6 cellular contexts compared by ENCODE assay signal in genomic region chr4:172844556-172844955, GRCh38.
"Had no signal": no experiment of that assay in that cellular context is flagged by ENCODE, and none has a peak within 500 bp of the region (broad histone marks: within the 10 kb centered on the region; RNA-seq: fewer than 3 reads in every experiment).

No MANE protein-coding gene starts in this region.

- H3K4me1 Mint-ChIP-seq: IgD-negative memory B cell had no signal

- H3K36me3 Mint-ChIP-seq: IgD-negative memory B cell had no signal

- H3K4me3 ChIP-seq: GM23338 had no signal

- H3K27ac Mint-ChIP-seq: GM23338, H9, HFFc6, IgD-negative memory B cell had no signal

- H3K27me3 Mint-ChIP-seq: IgD-negative memory B cell had no signal

- H3K9me3 Mint-ChIP-seq: GM23338, H9, HFFc6, IgD-negative memory B cell had no signal

- H3K27ac ChIP-seq: HL-60 had no signal

- H3K4me3 Mint-ChIP-seq: GM23338, H9, HFFc6, IgD-negative memory B cell had no signal

- DNase-seq: H9, HCEC 1CT, HFFc6 had no signal
